ENCODE assay signal across 14 cellular contexts in genomic region chr14:90140298-90140955, GRCh38.
DNase-seq lines count a peak whose midpoint lies in the region; ATAC-seq, FAIRE-seq and TF ChIP-seq lines count a peak whose summit lies in the region.
"Had no signal": no experiment of that assay in that cellular context is flagged by ENCODE, and none has a peak within 500 bp of the region (broad histone marks: within the 10 kb centered on the region; RNA-seq: fewer than 3 reads in every experiment).

No MANE protein-coding gene starts in this region.

- whole genome bisulfite sequencing in neuronal stem cell (ENCODE audit: extremely low coverage in 2 of 2, insufficient read length in 2 of 2, insufficient replicate concordance in 1 of 2), 2 donors: no CpG with 5 or more reads among the region's 12 CpGs

- intact Hi-C loops in left colon (cut with DNase I, micrococcal nuclease): no loop called here

- H2BK120ac ChIP-seq in neuronal stem cell (ENCODE audit: low read depth, low read length): no peak overlapping the region

- TF ChIP-seq CTCF in NB4 (IDR thresholded peaks at IDR 0.05; ENCODE audit: low read depth, low read length) (no peak), bronchial epithelial cell (IDR thresholded peaks at IDR 0.05; ENCODE audit: insufficient read depth, low read length, severe bottlenecking) (no peak)

- no peaks in the 10 kb centered on the region for H3K27me3 ChIP-seq in bronchial epithelial cell (ENCODE audit: control insufficient read depth, insufficient read depth, low read length)
- peaks cover 0 to 5% (median 0%) of the 10 kb centered on the region in 3 experiments for H3K27me3 ChIP-seq in neuronal stem cell (ENCODE audit: control insufficient read depth in 3 of 3, insufficient read depth in 3 of 3, low read depth in 1 of 3, low read length in 3 of 3)
- H3K27me3 ChIP-seq: upper lobe of left lung had no signal

- no peak overlapping the region for H3K4me2 ChIP-seq in neuronal stem cell (ENCODE audit: insufficient read depth, low read length, poor library complexity, severe bottlenecking)

- no peak for ATAC-seq in activated T-helper 17 cell treated with anti-CD3 and anti-CD28 coated beads, Interleukin-2, amount 50 U/mL, for 72 hours (replicated peaks)
- no peak for ATAC-seq in left colon
- ATAC-seq: left ventricle myocardium superior, Right ventricle myocardium inferior had no signal

- H4K8ac ChIP-seq in neuronal stem cell (ENCODE audit: low read depth, low read length): no peak overlapping the region

- no peak overlapping the region for H2AK5ac ChIP-seq in neuronal stem cell (ENCODE audit: low read depth, low read length)

- H3K9me3 ChIP-seq in neuronal stem cell (replicated peaks in 1 of 2; ENCODE audit: control insufficient read depth in 2 of 2, insufficient read depth in 1 of 2, low read depth in 1 of 2, low read length in 2 of 2): no peaks in the 10 kb centered on the region
- H3K9me3 ChIP-seq: upper lobe of left lung had no signal

- H3K27ac ChIP-seq in neuronal stem cell (replicated peaks; ENCODE audit: low read length): no peak overlapping the region
- H3K27ac ChIP-seq: upper lobe of left lung had no signal

- peaks cover 11% of the 10 kb centered on the region for H3K27me3 Mint-ChIP-seq in activated T-helper 17 cell treated with anti-CD3 and anti-CD28 coated beads, Interleukin-2, amount 50 U/mL, for 72 hours

- H4K91ac ChIP-seq in neuronal stem cell (ENCODE audit: low read depth, low read length, poor library complexity): no peak overlapping the region

- no peaks in the 10 kb centered on the region for H3K79me1 ChIP-seq in neuronal stem cell (ENCODE audit: low read depth, low read length)

- H3K4me3 ChIP-seq in NB4 (ENCODE audit: low read depth, low read length) (peak overlapping the region; percentile 59), bronchial epithelial cell (ENCODE audit: low read depth, low read length) (no peak overlapping the region), neuronal stem cell (ENCODE audit: low read length in 2 of 2) (no peak overlapping the region)
- H3K4me3 ChIP-seq: upper lobe of left lung had no signal

- no peak for TF ChIP-seq POLR2A in NB4 (IDR thresholded peaks at IDR 0.05; ENCODE audit: extremely low read depth, insufficient read length)

- H2BK15ac ChIP-seq in neuronal stem cell (ENCODE audit: low read length): no peak overlapping the region

- no peak overlapping the region for H3K4me3 Mint-ChIP-seq in activated T-helper 17 cell treated with anti-CD3 and anti-CD28 coated beads, Interleukin-2, amount 50 U/mL, for 72 hours

- H3K14ac ChIP-seq in neuronal stem cell (ENCODE audit: low read length): no peak overlapping the region

- H3K4me1 ChIP-seq in neuronal stem cell (ENCODE audit: control insufficient read depth in 2 of 2, insufficient read depth in 1 of 2, low read depth in 1 of 2, low read length in 2 of 2): peaks cover 0 to 2% of the 10 kb centered on the region in 2 donors
- H3K4me1 ChIP-seq: upper lobe of left lung had no signal

- no peaks in the 10 kb centered on the region for H3K36me3 ChIP-seq in bronchial epithelial cell (ENCODE audit: control insufficient read depth, insufficient read depth, low read length)
- no peaks in the 10 kb centered on the region for H3K36me3 ChIP-seq in neuronal stem cell (replicated peaks in 1 of 2; ENCODE audit: control insufficient read depth in 2 of 2, insufficient read depth in 2 of 2, low read length in 2 of 2)
- H3K36me3 ChIP-seq: upper lobe of left lung had no signal

- FAIRE-seq in bronchial epithelial cell (lab: Jason Lieb, UNC): peak; percentile 75
- FAIRE-seq: D721Med had no signal

- H3K4me1 Mint-ChIP-seq in activated T-helper 17 cell treated with anti-CD3 and anti-CD28 coated beads, Interleukin-2, amount 50 U/mL, for 72 hours: no peaks in the 10 kb centered on the region

- no peak overlapping the region for H3K4ac ChIP-seq in neuronal stem cell (ENCODE audit: low read length)

- no peaks in the 10 kb centered on the region for H3K36me3 Mint-ChIP-seq in activated T-helper 17 cell treated with anti-CD3 and anti-CD28 coated beads, Interleukin-2, amount 50 U/mL, for 72 hours (ENCODE audit: low read depth)

- DNase-seq in DMS153 (lab: John Stamatoyannopoulos, UW): peak; percentile 43
- DNase-seq in DMS153 treated with DMSO at 0.1 percent for 48 hours (lab: John Stamatoyannopoulos, UW; ENCODE audit: unreplicated experiment): no peak
- peak; percentile 71 for DNase-seq in NB4 (ENCODE audit: low read depth)
- peak; percentile 12 for DNase-seq in bronchial epithelial cell (ENCODE audit: low read depth)
- no peak for DNase-seq in neuronal stem cell (ENCODE audit: low spot score)
- no peak for DNase-seq in GM03348 (ENCODE audit: low spot score)
- no peak for DNase-seq in left colon
- DNase-seq: activated CD8-positive, alpha-beta memory T cell treated with anti-CD3 and anti-CD28 coated beads, Interleukin-2, amount 50 U/mL, for 4 hours; Karpas-422; left ventricle myocardium superior; upper lobe of left lung had no signal

- no peak overlapping the region for H3K18ac ChIP-seq in neuronal stem cell (ENCODE audit: low read length)

- H2AFZ ChIP-seq in neuronal stem cell (ENCODE audit: low read length): peak overlapping the region; percentile 60

- no peak overlapping the region for H3K9ac ChIP-seq in neuronal stem cell (ENCODE audit: low read depth, low read length, poor library complexity)

- no peaks in the 10 kb centered on the region for H3K9me3 Mint-ChIP-seq in activated T-helper 17 cell treated with anti-CD3 and anti-CD28 coated beads, Interleukin-2, amount 50 U/mL, for 72 hours

- H3K23ac ChIP-seq in neuronal stem cell (ENCODE audit: low read depth, low read length, poor library complexity): no peak overlapping the region

- H2BK5ac ChIP-seq in neuronal stem cell (ENCODE audit: low read length): no peak overlapping the region

- no peak overlapping the region for H2BK12ac ChIP-seq in neuronal stem cell (ENCODE audit: low read length)

- H3K27ac Mint-ChIP-seq in activated T-helper 17 cell treated with anti-CD3 and anti-CD28 coated beads, Interleukin-2, amount 50 U/mL, for 72 hours: no peak overlapping the region

Comparison
In these comparisons a context has a peak if more than half of its experiments do, and no peak if none do; other contexts are left out.
1. DNase-seq: peak in DMS153 (single experiment), NB4 (single experiment) and bronchial epithelial cell (single experiment); none in DMS153 treated with DMSO at 0.1 percent for 48 hours (single experiment), neuronal stem cell (single experiment), GM03348 (single experiment) and left colon (0 of 2).